In genomic region chr1:240946926-240947325, GRCh38 we compare ENCODE assay signal across 8 cellular contexts.
DNase-seq lines count a peak whose midpoint lies in the region; ATAC-seq and TF ChIP-seq lines count a peak whose summit lies in the region.

No MANE protein-coding gene starts in this region.

- in situ Hi-C loops in IMR-90 (cut with MboI; ENCODE audit: low sequenced_read_pairs): loop anchor here (5.0 to 25.0 kb wide), 2 partner anchors 215 to 785 kb away; no protein-coding TSS in a partner anchor

- no peak overlapping the region for H3K4me3 Mint-ChIP-seq in activated CD8-positive, alpha-beta T cell treated with anti-CD3 and anti-CD28 coated beads, Interleukin-2, amount 10 ng/mL, durations not matched to agents 7 days and 5 days
- no peak overlapping the region for H3K4me3 Mint-ChIP-seq in activated T-cell treated with anti-CD3 and anti-CD28 coated beads, Interleukin-2, amount 50 U/mL, for 4 hours

- no peaks in the 10 kb centered on the region for H3K27me3 Mint-ChIP-seq in activated CD8-positive, alpha-beta T cell treated with anti-CD3 and anti-CD28 coated beads, Interleukin-2, amount 10 ng/mL, durations not matched to agents 7 days and 5 days (ENCODE audit: low read depth)
- H3K27me3 Mint-ChIP-seq in activated T-cell treated with anti-CD3 and anti-CD28 coated beads, Interleukin-2, amount 50 U/mL, for 4 hours (ENCODE audit: low read depth): no peaks in the 10 kb centered on the region

- H2BK120ac ChIP-seq in IMR-90 (ENCODE audit: low read depth, low read length): no peak overlapping the region

- H4K5ac ChIP-seq in IMR-90 (ENCODE audit: low read depth, low read length): no peak overlapping the region

- peaks cover under 1% of the 10 kb centered on the region for H3K9me3 Mint-ChIP-seq in activated CD8-positive, alpha-beta T cell treated with anti-CD3 and anti-CD28 coated beads, Interleukin-2, amount 10 ng/mL, durations not matched to agents 7 days and 5 days (ENCODE audit: insufficient read depth)
- H3K9me3 Mint-ChIP-seq in activated T-cell treated with anti-CD3 and anti-CD28 coated beads, Interleukin-2, amount 50 U/mL, for 4 hours: no peaks in the 10 kb centered on the region

- no peak overlapping the region for H2BK15ac ChIP-seq in IMR-90 (ENCODE audit: low read depth, low read length)

- H3K9me3 ChIP-seq in IMR-90 (ENCODE audit: control insufficient read depth, insufficient read depth, low read length): no peaks in the 10 kb centered on the region

- peak; percentile 97 for ATAC-seq in IMR-90 (ENCODE audit: low read depth)
- ATAC-seq in activated CD8-positive, alpha-beta T cell treated with anti-CD3 and anti-CD28 coated beads, Interleukin-2, amount 10 ng/mL, durations not matched to agents 7 days and 5 days: no peak
- no peak for ATAC-seq in activated T-cell treated with anti-CD3 and anti-CD28 coated beads, Interleukin-2, amount 50 U/mL, for 4 hours

- no peak overlapping the region for H3K23ac ChIP-seq in IMR-90 (ENCODE audit: low read depth, low read length)

- TF ChIP-seq CTCF in IMR-90 (conservative IDR thresholded peaks at IDR 0.05; ENCODE audit: low read depth, low read length): peak; percentile 75

- H3K18ac ChIP-seq in IMR-90 (ENCODE audit: low read depth, low read length): no peak overlapping the region

- BruUV-seq in IMR-90 (replicated peaks; lab: Mats Ljungman, UMichigan): no TSS peak

- no peak overlapping the region for H4K8ac ChIP-seq in IMR-90 (ENCODE audit: low read depth in 2 of 2, low read length in 2 of 2)

- H3K36me3 ChIP-seq in IMR-90 (ENCODE audit: control insufficient read depth, insufficient read depth, low read length): no peaks in the 10 kb centered on the region

- no peak for TF ChIP-seq POLR2A in IMR-90 (IDR thresholded peaks at IDR 0.05; ENCODE audit: low read depth, low read length)

- H3K4me3 ChIP-seq in IMR-90 (ENCODE audit: insufficient read depth, low read depth, low read length): no peak overlapping the region

- no peak overlapping the region for H3K56ac ChIP-seq in IMR-90 (ENCODE audit: extremely low read depth, insufficient read depth, low read length)

- peaks cover 4% of the 10 kb centered on the region for H3K4me1 Mint-ChIP-seq in activated CD8-positive, alpha-beta T cell treated with anti-CD3 and anti-CD28 coated beads, Interleukin-2, amount 10 ng/mL, durations not matched to agents 7 days and 5 days (ENCODE audit: low read depth)
- H3K4me1 Mint-ChIP-seq in activated T-cell treated with anti-CD3 and anti-CD28 coated beads, Interleukin-2, amount 50 U/mL, for 4 hours (ENCODE audit: low read depth): no peaks in the 10 kb centered on the region

- no peaks in the 10 kb centered on the region for H4K20me1 ChIP-seq in IMR-90 (ENCODE audit: insufficient read depth, low read length)

- no peak overlapping the region for H3K14ac ChIP-seq in IMR-90 (replicated peaks; ENCODE audit: low read depth, low read length)

- intact Hi-C loops in IMR-90 (cut with micrococcal nuclease): loop anchor here (1.0 to 10.0 kb wide), 5 partner anchors 60 to 922 kb away; no protein-coding TSS in a partner anchor

- H3K27ac ChIP-seq in IMR-90 (ENCODE audit: insufficient read depth, low read length): no peak overlapping the region

- H3K4me1 ChIP-seq in IMR-90 (ENCODE audit: control insufficient read depth, insufficient read depth, low read length): no peaks in the 10 kb centered on the region

- no peak overlapping the region for H2AK5ac ChIP-seq in IMR-90 (ENCODE audit: low read depth, low read length)

- TF ChIP-seq RAD21 in IMR-90 (IDR thresholded peaks at IDR 0.05; ENCODE audit: low read length): peak; percentile 80

- H3K4me2 ChIP-seq in IMR-90 (ENCODE audit: low read depth, low read length): no peak overlapping the region

- H3K9ac ChIP-seq in IMR-90 (ENCODE audit: low read depth, low read length): no peak overlapping the region

- H2AFZ ChIP-seq in IMR-90 (replicated peaks; ENCODE audit: low read length, poor library complexity): no peak overlapping the region

- DNase-seq in DMS 273 (lab: John Stamatoyannopoulos, UW; ENCODE audit: unreplicated experiment) (peak; percentile 60), GM19238 (ENCODE audit: insufficient read length, low spot score) (peak; percentile 3), IMR-90 (peak; percentile 54), medulla oblongata (ENCODE audit: extremely low spot score) (peak; percentile 57), occipital lobe (lab: John Stamatoyannopoulos, UW) (no peak), cortex of kidney (lab: John Stamatoyannopoulos, UW) (no peak)
- DNase-seq in activated CD8-positive, alpha-beta T cell treated with anti-CD3 and anti-CD28 coated beads, Interleukin-2, amount 10 ng/mL, durations not matched to agents 7 days and 5 days: peak; percentile 22
- DNase-seq in activated T-cell treated with anti-CD3 and anti-CD28 coated beads, Interleukin-2, amount 50 U/mL, for 4 hours: no peak

- CTCF ChIA-PET in IMR-90 (lab: Yijun Ruan, JAX): interaction anchor here (0.6 to 1.8 kb wide), 8 partner anchors 15 to 869 kb away, joined by 3 to 16 read pairs (median 3); no protein-coding TSS in a partner anchor
- CTCF ChIA-PET in activated CD8-positive, alpha-beta T cell treated with anti-CD3 and anti-CD28 coated beads, Interleukin-2, amount 10 ng/mL, durations not matched to agents 7 days and 5 days (lab: Charles Lee): no interaction called here

- WGBS in IMR-90 (ENCODE audit: extremely low coverage in 2 of 2, insufficient read length in 1 of 2), 2 experiments: no CpG with 5 or more reads among the region's 2 CpGs

- H3K9me1 ChIP-seq in IMR-90 (ENCODE audit: insufficient read depth, low read length): no peaks in the 10 kb centered on the region

- no peak overlapping the region for H4K91ac ChIP-seq in IMR-90 (ENCODE audit: insufficient read depth, low read depth, low read length)

- H3K27ac Mint-ChIP-seq in activated CD8-positive, alpha-beta T cell treated with anti-CD3 and anti-CD28 coated beads, Interleukin-2, amount 10 ng/mL, durations not matched to agents 7 days and 5 days: no peak overlapping the region

- no peak overlapping the region for H2AK9ac ChIP-seq in IMR-90 (replicated peaks; ENCODE audit: low read depth, low read length, poor library complexity)

- POLR2A ChIA-PET in IMR-90 (lab: Charles Lee; ENCODE audit: unreplicated experiment): no interaction called here
- POLR2A ChIA-PET in activated CD8-positive, alpha-beta T cell treated with anti-CD3 and anti-CD28 coated beads, Interleukin-2, amount 10 ng/mL, durations not matched to agents 7 days and 5 days (lab: Charles Lee): no interaction called here

- H3K36me3 Mint-ChIP-seq in activated CD8-positive, alpha-beta T cell treated with anti-CD3 and anti-CD28 coated beads, Interleukin-2, amount 10 ng/mL, durations not matched to agents 7 days and 5 days (ENCODE audit: low read depth): no peaks in the 10 kb centered on the region
- no peaks in the 10 kb centered on the region for H3K36me3 Mint-ChIP-seq in activated T-cell treated with anti-CD3 and anti-CD28 coated beads, Interleukin-2, amount 50 U/mL, for 4 hours (ENCODE audit: insufficient read depth)

- no peaks in the 10 kb centered on the region for H3K79me1 ChIP-seq in IMR-90 (ENCODE audit: low read depth in 1 of 2, low read length in 2 of 2)

- H2BK5ac ChIP-seq in IMR-90 (ENCODE audit: low read depth, low read length, poor library complexity, severe bottlenecking): no peak overlapping the region

- no peaks in the 10 kb centered on the region; the same call in 1 of the 2 replicates for H3K27me3 ChIP-seq in IMR-90 (ENCODE audit: control insufficient read depth, insufficient read depth, low read length)

- no peak overlapping the region for H3K4ac ChIP-seq in IMR-90 (ENCODE audit: low read depth, low read length)

- dilution Hi-C loops in IMR-90 (cut with HindIII; ENCODE audit: low sequenced_read_pairs, unreplicated experiment): no loop called here

- H2BK20ac ChIP-seq in IMR-90 (ENCODE audit: low read depth, low read length): no peak overlapping the region

TF ChIP-seq in IMR-90, 13 proteins besides CTCF, POLR2A, EP300 and RAD21:
- TF ChIP-seq ELK1 (IDR thresholded peaks at IDR 0.05; ENCODE audit: borderline replicate concordance, low read depth, low read length) (no peak), SMC3 (IDR thresholded peaks at IDR 0.05; ENCODE audit: low read depth, low read length) (peak; percentile 84)

Comparison
In these comparisons a context has a peak if more than half of its experiments do, and no peak if none do; other contexts are left out.
1. DNase-seq: peak in DMS 273 (single experiment), GM19238 (single experiment), IMR-90 (single experiment), activated CD8-positive, alpha-beta T cell treated with anti-CD3 and anti-CD28 coated beads, Interleukin-2, amount 10 ng/mL, durations not matched to agents 7 days and 5 days (single experiment) and medulla oblongata (single experiment); none in activated T-cell treated with anti-CD3 and anti-CD28 coated beads, Interleukin-2, amount 50 U/mL, for 4 hours (single experiment), occipital lobe (single experiment) and cortex of kidney (single experiment).